14 cellular contexts compared by ENCODE assay signal in the genomic region with DNA sequence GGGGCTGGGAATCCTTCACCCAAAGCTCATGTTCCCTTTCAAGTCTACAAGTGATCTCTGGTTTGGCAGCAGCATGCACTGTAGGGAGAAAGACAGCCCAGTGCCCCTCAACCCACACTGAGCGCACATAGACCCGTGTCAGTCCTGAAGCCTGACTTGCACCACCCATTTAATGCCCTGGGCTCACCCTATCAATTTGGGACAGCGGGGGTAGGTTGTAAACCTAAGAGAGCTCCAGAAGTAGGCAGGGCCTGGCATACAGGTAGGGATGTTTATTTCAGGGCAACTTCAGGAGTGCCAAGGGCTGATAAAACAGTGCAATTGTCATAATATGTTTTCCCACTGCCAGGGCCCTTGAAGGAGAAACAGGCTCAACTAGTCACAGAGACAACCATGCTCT. TPM values are rescaled to one million over a fixed set of nuclear protein-coding genes. Genes with fewer than 3 reads are reported as not detected.
DNase-seq lines count a peak whose midpoint lies in the region; ATAC-seq, FAIRE-seq and TF ChIP-seq lines count a peak whose summit lies in the region.
"Had no signal": no experiment of that assay in that cellular context is flagged by ENCODE, and none has a peak within 500 bp of the region (broad histone marks: within the 10 kb centered on the region; RNA-seq: fewer than 3 reads in every experiment).

No MANE protein-coding gene starts in this region.

- TF ChIP-seq CTCF in Calu3 (IDR thresholded peaks at IDR 0.05; ENCODE audit: unreplicated experiment), result no peak

- H3K27me3 Mint-ChIP-seq in stimulated activated naive CD8-positive, alpha-beta T cell treated with anti-CD3 and anti-CD28 coated beads, Interleukin-15, Interleukin-2, amounts not matched to agents 100 ng/mL and 50 ng/mL, for 24 hours, result no peaks in the 10 kb centered on the region
- no peaks in the 10 kb centered on the region for H3K27me3 Mint-ChIP-seq in activated T-helper 1 cell treated with anti-CD3 and anti-CD28 coated beads, Interleukin-12 subunit alpha, Interleukin-12 subunit beta, Interleukin-2, Interleukin-4 antibody, amounts not matched to agents 30 ng/mL and 10 ng/mL and 1 ng/mL, durations not matched to agents 14 hours and 24 hours and 36 hours (ENCODE audit: insufficient read depth)
- H3K27me3 Mint-ChIP-seq in Calu3 (ENCODE audit: unreplicated experiment), result no peaks in the 10 kb centered on the region

- intact Hi-C loops in activated T-helper 1 cell treated with anti-CD3 and anti-CD28 coated beads, Interleukin-12 subunit alpha, Interleukin-12 subunit beta, Interleukin-2, Interleukin-4 antibody, amounts not matched to agents 30 ng/mL and 10 ng/mL and 1 ng/mL, durations not matched to agents 14 hours and 24 hours and 36 hours (cut with micrococcal nuclease), result loop anchor here (2.0 to 10.0 kb wide), 3 partner anchors 509 to 608 kb away; a partner anchor contains a TSS
- intact Hi-C loops in Calu3 (cut with micrococcal nuclease; ENCODE audit: unreplicated experiment), result no loop called here

- H3K9me3 Mint-ChIP-seq in stimulated activated naive CD8-positive, alpha-beta T cell treated with anti-CD3 and anti-CD28 coated beads, Interleukin-15, Interleukin-2, amounts not matched to agents 100 ng/mL and 50 ng/mL, for 24 hours, result no peaks in the 10 kb centered on the region
- H3K9me3 Mint-ChIP-seq in activated T-helper 1 cell treated with anti-CD3 and anti-CD28 coated beads, Interleukin-12 subunit alpha, Interleukin-12 subunit beta, Interleukin-2, Interleukin-4 antibody, amounts not matched to agents 30 ng/mL and 10 ng/mL and 1 ng/mL, durations not matched to agents 14 hours and 24 hours and 36 hours, result no peaks in the 10 kb centered on the region
- H3K9me3 Mint-ChIP-seq in Calu3 (ENCODE audit: low read depth, unreplicated experiment), result no peaks in the 10 kb centered on the region
- H3K9me3 Mint-ChIP-seq: mesothelial cell of epicardium had no signal

- H3K27ac Mint-ChIP-seq in stimulated activated naive CD8-positive, alpha-beta T cell treated with anti-CD3 and anti-CD28 coated beads, Interleukin-15, Interleukin-2, amounts not matched to agents 100 ng/mL and 50 ng/mL, for 24 hours, result peak overlapping the region; percentile 84
- peak overlapping the region; percentile 92 for H3K27ac Mint-ChIP-seq in activated T-helper 1 cell treated with anti-CD3 and anti-CD28 coated beads, Interleukin-12 subunit alpha, Interleukin-12 subunit beta, Interleukin-2, Interleukin-4 antibody, amounts not matched to agents 30 ng/mL and 10 ng/mL and 1 ng/mL, durations not matched to agents 14 hours and 24 hours and 36 hours
- no peak overlapping the region for H3K27ac Mint-ChIP-seq in Calu3 (ENCODE audit: unreplicated experiment)

- peaks cover 10% of the 10 kb centered on the region for H3K36me3 Mint-ChIP-seq in stimulated activated naive CD8-positive, alpha-beta T cell treated with anti-CD3 and anti-CD28 coated beads, Interleukin-15, Interleukin-2, amounts not matched to agents 100 ng/mL and 50 ng/mL, for 24 hours (ENCODE audit: low read depth)
- H3K36me3 Mint-ChIP-seq in activated T-helper 1 cell treated with anti-CD3 and anti-CD28 coated beads, Interleukin-12 subunit alpha, Interleukin-12 subunit beta, Interleukin-2, Interleukin-4 antibody, amounts not matched to agents 30 ng/mL and 10 ng/mL and 1 ng/mL, durations not matched to agents 14 hours and 24 hours and 36 hours (ENCODE audit: low read depth), result peaks cover 12% of the 10 kb centered on the region
- peaks cover 29% of the 10 kb centered on the region for H3K36me3 Mint-ChIP-seq in Calu3 (ENCODE audit: insufficient read depth, unreplicated experiment)
- H3K36me3 Mint-ChIP-seq: mesothelial cell of epicardium had no signal

- H3K4me1 Mint-ChIP-seq in stimulated activated naive CD8-positive, alpha-beta T cell treated with anti-CD3 and anti-CD28 coated beads, Interleukin-15, Interleukin-2, amounts not matched to agents 100 ng/mL and 50 ng/mL, for 24 hours (ENCODE audit: low read depth), result peaks cover 90% of the 10 kb centered on the region
- peaks cover 82% of the 10 kb centered on the region for H3K4me1 Mint-ChIP-seq in activated T-helper 1 cell treated with anti-CD3 and anti-CD28 coated beads, Interleukin-12 subunit alpha, Interleukin-12 subunit beta, Interleukin-2, Interleukin-4 antibody, amounts not matched to agents 30 ng/mL and 10 ng/mL and 1 ng/mL, durations not matched to agents 14 hours and 24 hours and 36 hours (ENCODE audit: low read depth)
- H3K4me1 Mint-ChIP-seq in Calu3 (ENCODE audit: low read depth, unreplicated experiment), result peaks cover 20% of the 10 kb centered on the region

- no peak for FAIRE-seq in urothelium cell line (lab: Jason Lieb, UNC)

- no peak for ATAC-seq in stimulated activated naive CD8-positive, alpha-beta T cell treated with anti-CD3 and anti-CD28 coated beads, Interleukin-15, Interleukin-2, amounts not matched to agents 100 U/mL and 50 U/mL, for 24 hours
- ATAC-seq: right cardiac atrium had no signal

- peak overlapping the region; percentile 67 for H3K4me3 Mint-ChIP-seq in stimulated activated naive CD8-positive, alpha-beta T cell treated with anti-CD3 and anti-CD28 coated beads, Interleukin-15, Interleukin-2, amounts not matched to agents 100 ng/mL and 50 ng/mL, for 24 hours
- peak overlapping the region; percentile 70 for H3K4me3 Mint-ChIP-seq in activated T-helper 1 cell treated with anti-CD3 and anti-CD28 coated beads, Interleukin-12 subunit alpha, Interleukin-12 subunit beta, Interleukin-2, Interleukin-4 antibody, amounts not matched to agents 30 ng/mL and 10 ng/mL and 1 ng/mL, durations not matched to agents 14 hours and 24 hours and 36 hours
- H3K4me3 Mint-ChIP-seq in Calu3 (ENCODE audit: low read depth, unreplicated experiment), result no peak overlapping the region
- H3K4me3 Mint-ChIP-seq: mesothelial cell of epicardium had no signal

- no TSS peak for BruUV-seq in Calu3 (replicated peaks; lab: Mats Ljungman, UMichigan)

- CTCF ChIA-PET in Calu3 (lab: Charles Lee), result no interaction called here

- no peak for DNase-seq in stimulated activated naive CD8-positive, alpha-beta T cell treated with anti-CD3 and anti-CD28 coated beads, Interleukin-15, Interleukin-2, amounts not matched to agents 100 U/mL and 50 U/mL, for 24 hours
- DNase-seq in activated T-helper 1 cell treated with anti-CD3 and anti-CD28 coated beads, Interleukin-12 subunit alpha, Interleukin-12 subunit beta, Interleukin-2, Interleukin-4 antibody, amounts not matched to agents 30 ng/mL and 10 ng/mL and 1 ng/mL, durations not matched to agents 14 hours and 24 hours and 36 hours (ENCODE audit: low spot score), result no peak
- DNase-seq in mesenteric fat pad (ENCODE audit: low spot score) (peak; percentile 30), Calu3 (no peak), activated gamma-delta T cell (lab: John Stamatoyannopoulos, UW) (no peak), urothelium cell line (ENCODE audit: low spot score) (no peak)
- DNase-seq: foreskin fibroblast, GOT3, kidney glomerular epithelial cell, NCI-H2029, Right ventricle myocardium superior had no signal

RNA-seq across cellular contexts. Expression of a gene that starts 3.5 kb away (rescaled TPM):
- total RNA-seq in activated T-helper 1 cell treated with anti-CD3 and anti-CD28 coated beads, Interleukin-12 subunit alpha, Interleukin-12 subunit beta, Interleukin-2, Interleukin-4 antibody, amounts not matched to agents 30 ng/mL and 10 ng/mL and 1 ng/mL, durations not matched to agents 14 hours and 24 hours and 36 hours, result 47.5 and 51.2 TPM in 2 replicates
- total RNA-seq in mesenteric fat pad, result 18.5 TPM
- total RNA-seq in Calu3 (2022), result 27.2 and 28.8 TPM in 2 replicates

RNA-seq across cellular contexts. Expression of a gene that starts 32.1 kb away (rescaled TPM):
- total RNA-seq in activated T-helper 1 cell treated with anti-CD3 and anti-CD28 coated beads, Interleukin-12 subunit alpha, Interleukin-12 subunit beta, Interleukin-2, Interleukin-4 antibody, amounts not matched to agents 30 ng/mL and 10 ng/mL and 1 ng/mL, durations not matched to agents 14 hours and 24 hours and 36 hours, result 14.2 and 19.3 TPM in 2 replicates
- total RNA-seq in mesenteric fat pad (9.4 TPM), Calu3 (2022) (17.7 and 19.4 TPM in 2 replicates)
